In genomic region chrX:41405551-41405950, GRCh38 we compare ENCODE assay signal across 20 cellular contexts. TPM values are rescaled to one million over a fixed set of nuclear protein-coding genes. Genes with fewer than 3 reads are reported as not detected.
DNase-seq lines count a peak whose midpoint lies in the region; ATAC-seq and TF ChIP-seq lines count a peak whose summit lies in the region.
"Had no signal": no experiment of that assay in that cellular context is flagged by ENCODE, and none has a peak within 500 bp of the region (broad histone marks: within the 10 kb centered on the region; RNA-seq: fewer than 3 reads in every experiment).

No MANE protein-coding gene starts in this region.

- no peak for TF ChIP-seq CTCF in nephron progenitor cell (IDR thresholded peaks at IDR 0.05)
- TF ChIP-seq CTCF in progenitor cell of endocrine pancreas (IDR thresholded peaks at IDR 0.05; ENCODE audit: unreplicated experiment), result no peak

- H3K9me3 Mint-ChIP-seq in nephron progenitor cell (peaks cover 40% of the 10 kb centered on the region), progenitor cell of endocrine pancreas (ENCODE audit: low read depth) (peaks cover 3% of the 10 kb centered on the region)
- H3K9me3 Mint-ChIP-seq: CD4-positive, alpha-beta memory T cell; GM23338; HFFc6 had no signal

- peak overlapping the region; percentile 83 for H3K27ac Mint-ChIP-seq in nephron progenitor cell
- H3K27ac Mint-ChIP-seq in progenitor cell of endocrine pancreas, result peak overlapping the region; percentile 78
- H3K27ac Mint-ChIP-seq: GM23338, HFFc6 had no signal

- H3K36me3 Mint-ChIP-seq in nephron progenitor cell (ENCODE audit: low read depth) (no peaks in the 10 kb centered on the region), progenitor cell of endocrine pancreas (ENCODE audit: insufficient read depth) (peaks cover 2% of the 10 kb centered on the region)
- H3K36me3 Mint-ChIP-seq: CD4-positive, alpha-beta memory T cell had no signal

- H3K27me3 Mint-ChIP-seq in nephron progenitor cell (ENCODE audit: low read depth, poor library complexity), result no peaks in the 10 kb centered on the region
- H3K27me3 Mint-ChIP-seq in progenitor cell of endocrine pancreas, result no peaks in the 10 kb centered on the region
- H3K27me3 Mint-ChIP-seq: CD4-positive, alpha-beta memory T cell had no signal

- H3K4me3 Mint-ChIP-seq in nephron progenitor cell (no peak overlapping the region), progenitor cell of endocrine pancreas (ENCODE audit: low read depth) (no peak overlapping the region)
- H3K4me3 Mint-ChIP-seq: GM23338, HFFc6 had no signal

- no peak for DNase-seq in nephron progenitor cell
- no peak for DNase-seq in progenitor cell of endocrine pancreas (ENCODE audit: low spot score, unreplicated experiment)
- no peak for DNase-seq in NCI-H1092 treated with DMSO at 0.1 percent for 48 hours (lab: John Stamatoyannopoulos, UW)
- no peak for DNase-seq in NCI-H1417 (lab: John Stamatoyannopoulos, UW)
- DNase-seq: 8988T; C1 segment of cervical spinal cord; Calu3; CD4-positive, alpha-beta memory T cell; COR-L47; DMS53; DMS79 treated with DMSO at 0.1 percent for 48 hours; GF-D8 had no signal

- no peak for ATAC-seq in GM19395 (IDR thresholded peaks at IDR 0.05; ENCODE audit: unreplicated experiment)
- ATAC-seq: GM23338 had no signal

- H3K4me3 ChIP-seq in iPS-18c (ENCODE audit: insufficient read depth, low read depth, low read length), result peak overlapping the region; percentile 9; the same call in 1 of the 2 replicates
- H3K4me3 ChIP-seq: GM23338, HAP-1 had no signal

- no peaks in the 10 kb centered on the region for H3K9me3 ChIP-seq in iPS-18c (ENCODE audit: control insufficient read depth, insufficient read depth, low read length)

- H3K4me1 Mint-ChIP-seq in nephron progenitor cell (no peaks in the 10 kb centered on the region), progenitor cell of endocrine pancreas (ENCODE audit: low read depth) (no peaks in the 10 kb centered on the region)
- H3K4me1 Mint-ChIP-seq: CD4-positive, alpha-beta memory T cell; GM23338 had no signal

RNA-seq across cellular contexts. Expression of gene NYX, which starts 41.6 kb away (rescaled TPM):
- not detected in 2 replicates for total RNA-seq in progenitor cell of endocrine pancreas
- total RNA-seq: A673; Calu3; CD4-positive, alpha-beta memory T cell; Daoy; G401; HFFc6 had no signal
